Comparison of ENCODE assay signal across 26 cellular contexts in genomic region chr10:76497671-76498070, GRCh38.
"Had no signal": no experiment of that assay in that cellular context is flagged by ENCODE, and none has a peak within 500 bp of the region (broad histone marks: within the 10 kb centered on the region; RNA-seq: fewer than 3 reads in every experiment).

No MANE protein-coding gene starts in this region.

- H3K27me3 ChIP-seq: neutrophil, pancreas, right atrium auricular region, right lobe of liver, sigmoid colon, stomach, thyroid gland, tibial nerve, upper lobe of left lung, vagina had no signal

- ATAC-seq: naive thymus-derived CD8-positive, alpha-beta T cell; natural killer cell treated with Interleukin-12 subunit alpha and Interleukin-12 subunit beta and Interleukin-15 and Interleukin-18, amount 100 ng/mL, for 72 hours; stimulated activated effector memory CD8-positive, alpha-beta T cell treated with anti-CD3 and anti-CD28 coated beads, Interleukin-12 subunit alpha, Interleukin-12 subunit beta, amount 100 ng/mL, for 72 hours; stimulated activated naive B cell treated with anti-CD40 and anti-IgM and Interleukin-4, amounts not matched to agents 10 μg/mL and 1 μg/mL and 100 μg/mL, for 72 hours had no signal

- DNase-seq: naive thymus-derived CD8-positive, alpha-beta T cell; nephron progenitor cell; nucleus accumbens; pancreas; retina; right lobe of liver; sigmoid colon; small intestine; stimulated activated CD4-positive, alpha-beta T cell treated with anti-CD3 and anti-CD28 coated beads, Interleukin-15, amount 100 ng/mL, for 24 hours; stimulated activated CD4-positive, alpha-beta T cell treated with anti-CD3 and anti-CD28 coated beads, Interleukin-2, amount 100 ng/mL, for 24 hours; stimulated activated CD4-positive, alpha-beta T cell treated with anti-CD3 and anti-CD28 coated beads, Interleukin-2, amount 100 ng/mL, for 48 hours; stimulated activated CD4-positive, alpha-beta T cell treated with anti-CD3 and anti-CD28 coated beads, Interleukin-4, amount 100 ng/mL, for 24 hours; stimulated activated naive B cell treated with anti-CD40 and anti-IgM and Interleukin-4, amounts not matched to agents 10 μg/mL and 1 μg/mL and 100 μg/mL, for 72 hours; stimulated activated naive CD4-positive, alpha-beta T cell treated with Interleukin-2 at 50 U/mL for 16 hours; stomach; thyroid gland; trophoblast cell; upper lobe of left lung had no signal

- H3K4me3 ChIP-seq: pancreas, prostate gland, right atrium auricular region, right lobe of liver, sigmoid colon, stomach, thoracic aorta, thyroid gland, tibial nerve, upper lobe of left lung, vagina had no signal

- H3K27ac ChIP-seq: neutrophil, pancreas, prostate gland, right atrium auricular region, right lobe of liver, sigmoid colon, stomach, thoracic aorta, thyroid gland, tibial nerve, upper lobe of left lung, vagina had no signal

- H3K9me3 ChIP-seq: neutrophil, pancreas, prostate gland, right lobe of liver, thoracic aorta, thyroid gland, vagina had no signal

- H3K4me1 ChIP-seq: prostate gland, right atrium auricular region, right lobe of liver, sigmoid colon, stomach, thyroid gland, tibial nerve, upper lobe of left lung, vagina had no signal

- H3K36me3 ChIP-seq: neutrophil, pancreas, prostate gland, right atrium auricular region, right lobe of liver, sigmoid colon, thoracic aorta, thyroid gland, upper lobe of left lung, vagina had no signal
